In genomic region chr1:147641695-147642592, GRCh38 we compare ENCODE assay signal across 8 cellular contexts. TPM values are rescaled to one million over a fixed set of nuclear protein-coding genes. Genes with fewer than 3 reads are reported as not detected.
DNase-seq lines count a peak whose midpoint lies in the region; ATAC-seq and TF ChIP-seq lines count a peak whose summit lies in the region.

No MANE protein-coding gene starts in this region.

- no peak overlapping the region for H3K27ac Mint-ChIP-seq in activated CD8-positive, alpha-beta T cell treated with anti-CD3 and anti-CD28 coated beads, Interleukin-2, amount 10 ng/mL, durations not matched to agents 7 days and 5 days

- POLR2A ChIA-PET in BJ (lab: Charles Lee) = no interaction called here
- POLR2A ChIA-PET in activated CD8-positive, alpha-beta T cell treated with anti-CD3 and anti-CD28 coated beads, Interleukin-2, amount 10 ng/mL, durations not matched to agents 7 days and 5 days (lab: Charles Lee) = interaction anchor here (0.6 kb wide), 1 partner anchor 63 kb away, joined by 3 read pairs; no protein-coding TSS in a partner anchor

- TF ChIP-seq CTCF in BJ (IDR thresholded peaks at IDR 0.05; ENCODE audit: insufficient read depth, low read depth, low read length) = peak; percentile 94
- peak; percentile 93 for TF ChIP-seq CTCF in fibroblast of the aortic adventitia (IDR thresholded peaks at IDR 0.05; ENCODE audit: insufficient read depth, low read length)

- H3K4me3 ChIP-seq in BJ (ENCODE audit: low read depth, low read length) (no peak overlapping the region), fibroblast of the aortic adventitia (ENCODE audit: low read depth, low read length) (no peak overlapping the region)

- no peaks in the 10 kb centered on the region for H3K27me3 Mint-ChIP-seq in activated CD8-positive, alpha-beta T cell treated with anti-CD3 and anti-CD28 coated beads, Interleukin-2, amount 10 ng/mL, durations not matched to agents 7 days and 5 days (ENCODE audit: low read depth)

- H3K9me3 Mint-ChIP-seq in activated CD8-positive, alpha-beta T cell treated with anti-CD3 and anti-CD28 coated beads, Interleukin-2, amount 10 ng/mL, durations not matched to agents 7 days and 5 days (ENCODE audit: insufficient read depth) = no peaks in the 10 kb centered on the region

- no peak for ATAC-seq in activated CD8-positive, alpha-beta T cell treated with anti-CD3 and anti-CD28 coated beads, Interleukin-2, amount 10 ng/mL, durations not matched to agents 7 days and 5 days
- ATAC-seq in HG02610 (IDR thresholded peaks at IDR 0.05; ENCODE audit: unreplicated experiment) = no peak
- no peak for ATAC-seq in GM21447 (IDR thresholded peaks at IDR 0.05; ENCODE audit: unreplicated experiment)

- no peak for DNase-seq in BJ (ENCODE audit: low read depth)
- DNase-seq in GM19240 (ENCODE audit: insufficient read length, low spot score) = peak; percentile 12
- peak; percentile 9 for DNase-seq in NCI-H510A (lab: John Stamatoyannopoulos, UW)
- DNase-seq in activated CD8-positive, alpha-beta T cell treated with anti-CD3 and anti-CD28 coated beads, Interleukin-2, amount 10 ng/mL, durations not matched to agents 7 days and 5 days = peak; percentile 69
- DNase-seq in fibroblast of the aortic adventitia (ENCODE audit: low read depth) = peak; percentile 69
- peak; percentile 38 for DNase-seq in pons (ENCODE audit: low spot score)

- H3K36me3 Mint-ChIP-seq in activated CD8-positive, alpha-beta T cell treated with anti-CD3 and anti-CD28 coated beads, Interleukin-2, amount 10 ng/mL, durations not matched to agents 7 days and 5 days (ENCODE audit: low read depth) = peaks cover 25% of the 10 kb centered on the region

- CTCF ChIA-PET in BJ (lab: Yijun Ruan, JAX) = interaction anchor here (0.7 to 4.1 kb wide), 30 partner anchors 8 to 399 kb away, joined by 3 to 33 read pairs (median 4); partner anchors contain the start of genes BCL9 and CHD1L
- CTCF ChIA-PET in activated CD8-positive, alpha-beta T cell treated with anti-CD3 and anti-CD28 coated beads, Interleukin-2, amount 10 ng/mL, durations not matched to agents 7 days and 5 days (lab: Charles Lee) = interaction anchor here (0.7 to 4.2 kb wide), 35 partner anchors 9 to 368 kb away, joined by 3 to 25 read pairs (median 5); partner anchors contain the start of genes ACP6, BCL9 and GJA8

- no peaks in the 10 kb centered on the region for H3K27me3 ChIP-seq in BJ (ENCODE audit: control insufficient read depth, insufficient read depth, low read length)

- H3K4me1 Mint-ChIP-seq in activated CD8-positive, alpha-beta T cell treated with anti-CD3 and anti-CD28 coated beads, Interleukin-2, amount 10 ng/mL, durations not matched to agents 7 days and 5 days (ENCODE audit: low read depth) = peaks cover 55% of the 10 kb centered on the region

- H3K36me3 ChIP-seq in BJ (ENCODE audit: control insufficient read depth, insufficient read depth, low read length) = no peaks in the 10 kb centered on the region; the same call in 1 of the 2 replicates

- H3K4me3 Mint-ChIP-seq in activated CD8-positive, alpha-beta T cell treated with anti-CD3 and anti-CD28 coated beads, Interleukin-2, amount 10 ng/mL, durations not matched to agents 7 days and 5 days = no peak overlapping the region

RNA-seq across cellular contexts. Expression of gene ACP6, which starts 28.4 kb away (rescaled TPM):
- 14.0 and 14.8 TPM in 2 replicates for polyA plus RNA-seq in BJ (2011; rRNA removed)
- polyA minus RNA-seq in BJ (2011; rRNA and poly(A)+ RNA removed) = 4.7 and 15.2 TPM in 2 replicates
- total RNA-seq in activated CD8-positive, alpha-beta T cell treated with anti-CD3 and anti-CD28 coated beads, Interleukin-2, amount 10 ng/mL, durations not matched to agents 7 days and 5 days = 10 to 100 TPM; 19.4 to 19.5 TPM
- 2.9 and 3.5 TPM in 2 replicates for total RNA-seq in fibroblast of the aortic adventitia (ENCODE audit: low replicate concordance)
